Comparison of ENCODE assay signal across 1 cellular context in the genomic region with DNA sequence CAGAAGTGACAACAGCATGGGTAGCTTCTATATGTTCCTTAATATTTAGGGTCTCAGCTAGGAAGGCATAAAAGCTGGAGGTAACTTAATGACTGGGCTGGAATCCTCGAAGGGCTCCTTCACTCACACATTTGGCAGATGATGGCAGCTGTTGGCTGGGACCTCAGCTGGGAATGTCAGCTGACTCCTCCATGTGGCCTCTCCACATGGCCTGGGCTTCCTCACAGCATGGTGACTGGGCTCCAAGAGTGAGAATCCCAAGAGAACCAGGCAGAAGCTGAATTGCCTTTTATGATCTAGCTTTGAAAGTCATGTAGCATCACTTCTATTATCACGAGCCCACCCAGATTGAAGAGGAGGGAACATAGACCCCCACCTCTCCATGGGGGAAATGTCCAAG.
TF ChIP-seq lines count a peak whose summit lies in the region.

No MANE protein-coding gene starts in this region.

TF ChIP-seq in H1, 55 proteins besides CTCF, POLR2A, EP300 and RAD21:
- TF ChIP-seq, protein P1, sequence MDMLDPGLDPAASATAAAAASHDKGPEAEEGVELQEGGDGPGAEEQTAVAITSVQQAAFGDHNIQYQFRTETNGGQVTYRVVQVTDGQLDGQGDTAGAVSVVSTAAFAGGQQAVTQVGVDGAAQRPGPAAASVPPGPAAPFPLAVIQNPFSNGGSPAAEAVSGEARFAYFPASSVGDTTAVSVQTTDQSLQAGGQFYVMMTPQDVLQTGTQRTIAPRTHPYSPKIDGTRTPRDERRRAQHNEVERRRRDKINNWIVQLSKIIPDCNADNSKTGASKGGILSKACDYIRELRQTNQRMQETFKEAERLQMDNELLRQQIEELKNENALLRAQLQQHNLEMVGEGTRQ (IDR thresholded peaks at IDR 0.05; ENCODE audit: low read length): peak; percentile 34; the same call in 1 of the 2 replicates
- no peak for TF ChIP-seq SP1 (IDR thresholded peaks at IDR 0.05; ENCODE audit: low read depth, low read length)
- TF ChIP-seq, protein P2, sequence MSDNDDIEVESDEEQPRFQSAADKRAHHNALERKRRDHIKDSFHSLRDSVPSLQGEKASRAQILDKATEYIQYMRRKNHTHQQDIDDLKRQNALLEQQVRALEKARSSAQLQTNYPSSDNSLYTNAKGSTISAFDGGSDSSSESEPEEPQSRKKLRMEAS (IDR thresholded peaks at IDR 0.05): peak; percentile 74
- TF ChIP-seq, protein P3, sequence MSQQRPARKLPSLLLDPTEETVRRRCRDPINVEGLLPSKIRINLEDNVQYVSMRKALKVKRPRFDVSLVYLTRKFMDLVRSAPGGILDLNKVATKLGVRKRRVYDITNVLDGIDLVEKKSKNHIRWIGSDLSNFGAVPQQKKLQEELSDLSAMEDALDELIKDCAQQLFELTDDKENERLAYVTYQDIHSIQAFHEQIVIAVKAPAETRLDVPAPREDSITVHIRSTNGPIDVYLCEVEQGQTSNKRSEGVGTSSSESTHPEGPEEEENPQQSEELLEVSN (IDR thresholded peaks at IDR 0.05): peak; percentile 57
